12 cellular contexts compared by ENCODE assay signal in the genomic region with DNA sequence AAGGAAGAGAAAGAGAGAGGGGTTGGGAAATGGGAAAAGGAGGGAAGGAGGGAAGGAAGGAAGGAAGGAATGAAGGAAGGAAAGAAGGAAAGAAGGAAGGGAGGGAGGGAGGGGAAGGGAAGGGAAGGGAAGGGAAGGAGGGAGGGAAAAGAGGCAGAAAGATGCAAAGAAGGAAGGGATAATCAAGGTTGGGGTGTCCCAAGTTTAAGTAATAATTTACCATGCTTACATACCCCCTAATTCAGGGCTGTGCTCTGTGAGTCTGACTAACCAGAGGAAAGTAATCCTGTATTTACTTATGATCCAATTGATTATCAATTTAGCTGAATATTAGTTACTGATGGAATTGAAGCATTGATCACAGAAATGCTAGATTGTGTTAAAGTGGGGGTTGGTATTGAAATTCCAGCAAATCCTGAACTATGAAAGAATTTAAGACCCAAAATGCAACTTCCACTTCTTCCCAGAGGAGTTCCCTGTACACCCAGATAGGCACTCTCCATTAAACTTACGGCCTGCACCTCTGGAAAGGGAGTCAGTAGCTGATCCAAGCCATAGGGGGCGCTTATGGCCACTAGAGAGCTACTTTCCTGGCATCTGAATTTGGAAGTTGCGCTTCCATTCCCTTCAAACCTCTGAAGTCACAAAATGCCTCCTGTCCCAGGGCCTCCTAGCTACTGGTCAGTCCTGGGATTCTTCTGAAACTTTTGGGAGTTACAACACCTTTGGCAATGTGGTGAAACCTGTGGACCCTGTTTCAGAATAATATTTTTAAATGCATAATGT.
DNase-seq lines count a peak whose midpoint lies in the region; ATAC-seq and TF ChIP-seq lines count a peak whose summit lies in the region.
"Had no signal": no experiment of that assay in that cellular context is flagged by ENCODE, and none has a peak within 500 bp of the region (broad histone marks: within the 10 kb centered on the region; RNA-seq: fewer than 3 reads in every experiment).

No MANE protein-coding gene starts in this region.

- H3F3A ChIP-seq in DOHH2 (ENCODE audit: control insufficient read depth, insufficient read depth) = no peaks in the 10 kb centered on the region

- H3K27ac Mint-ChIP-seq in activated CD4-positive, alpha-beta memory T cell treated with anti-CD3 and anti-CD28 coated beads for 36 hours = no peak overlapping the region
- H3K27ac Mint-ChIP-seq: T-helper 1 cell treated with Interleukin-12 subunit alpha and Interleukin-12 subunit beta and Interleukin-4 antibody, amounts not matched to agents 30 μg/mL and 1 μg/mL, for 36 hours had no signal

- H3K9me3 Mint-ChIP-seq in activated CD4-positive, alpha-beta memory T cell treated with anti-CD3 and anti-CD28 coated beads for 36 hours = peaks cover 12% of the 10 kb centered on the region

- peak; percentile 19 for TF ChIP-seq CTCF in DOHH2 (IDR thresholded peaks at IDR 0.05; ENCODE audit: low read depth, low read length, poor library complexity, severe bottlenecking)
- 0 out of 2 replicates have a peak, but pooled peaks have one; percentile 14 for TF ChIP-seq CTCF in WI38 (IDR thresholded peaks at IDR 0.05; ENCODE audit: low read depth, low read length)

- H3K4me1 ChIP-seq in DOHH2 (ENCODE audit: control insufficient read depth, low read length) = no peaks in the 10 kb centered on the region
- H3K4me1 ChIP-seq: heart right ventricle, upper lobe of right lung had no signal

- H3K79me2 ChIP-seq in DOHH2 (ENCODE audit: control insufficient read depth, low read length) = no peaks in the 10 kb centered on the region

- POLR2A ChIA-PET in activated CD4-positive, alpha-beta memory T cell treated with anti-CD3 and anti-CD28 coated beads for 36 hours (lab: Charles Lee) = no interaction called here

- ATAC-seq in HG03520 (IDR thresholded peaks at IDR 0.05; ENCODE audit: unreplicated experiment) = no peak
- ATAC-seq: heart right ventricle, sciatic nerve, upper lobe of right lung had no signal

- H3K4me3 ChIP-seq in DOHH2 (ENCODE audit: low read length) (no peak overlapping the region), H7 (ENCODE audit: insufficient read depth, low read depth, low read length) (no peak overlapping the region), WI38 (ENCODE audit: low read depth, low read length) (no peak overlapping the region)
- H3K4me3 ChIP-seq: heart right ventricle, upper lobe of right lung had no signal

- no peak overlapping the region for H3K4me3 Mint-ChIP-seq in activated CD4-positive, alpha-beta memory T cell treated with anti-CD3 and anti-CD28 coated beads for 36 hours
- H3K4me3 Mint-ChIP-seq: T-helper 1 cell treated with Interleukin-12 subunit alpha and Interleukin-12 subunit beta and Interleukin-4 antibody, amounts not matched to agents 30 μg/mL and 1 μg/mL, for 36 hours had no signal

- H3K4me1 Mint-ChIP-seq in activated CD4-positive, alpha-beta memory T cell treated with anti-CD3 and anti-CD28 coated beads for 36 hours (ENCODE audit: low read depth) = no peaks in the 10 kb centered on the region

- H3K4me2 ChIP-seq in DOHH2 (ENCODE audit: low read length) = no peak overlapping the region

- DNase-seq in H7 (peak; percentile 53), islet precursor cell (peak; percentile 54), NCI-H1417 treated with DMSO at 0.1 percent for 48 hours (lab: John Stamatoyannopoulos, UW) (no peak), COR-L47 (lab: John Stamatoyannopoulos, UW) (no peak)
- no peak for DNase-seq in activated CD4-positive, alpha-beta memory T cell treated with anti-CD3 and anti-CD28 coated beads for 36 hours
- DNase-seq: heart right ventricle, upper lobe of right lung had no signal

- H3K27me3 ChIP-seq in DOHH2 (ENCODE audit: control insufficient read depth, low read length) = peaks cover 8% of the 10 kb centered on the region; the same call in 1 of the 2 replicates
- no peaks in the 10 kb centered on the region for H3K27me3 ChIP-seq in H7 (ENCODE audit: control insufficient read depth, insufficient read depth, low read length)
- H3K27me3 ChIP-seq: heart right ventricle, upper lobe of right lung had no signal

- H3K27me3 Mint-ChIP-seq in activated CD4-positive, alpha-beta memory T cell treated with anti-CD3 and anti-CD28 coated beads for 36 hours = no peaks in the 10 kb centered on the region

- H3K27ac ChIP-seq in DOHH2 (ENCODE audit: low read depth, low read length) = no peak overlapping the region
- H3K27ac ChIP-seq: heart right ventricle, upper lobe of right lung had no signal

- H3K36me3 ChIP-seq in DOHH2 (ENCODE audit: control insufficient read depth, low read length) (no peaks in the 10 kb centered on the region), H7 (replicated peaks; ENCODE audit: control insufficient read depth, insufficient read depth, low read length) (no peaks in the 10 kb centered on the region)
- H3K36me3 ChIP-seq: heart right ventricle, upper lobe of right lung had no signal

- peaks cover 33% of the 10 kb centered on the region for H3K36me3 Mint-ChIP-seq in activated CD4-positive, alpha-beta memory T cell treated with anti-CD3 and anti-CD28 coated beads for 36 hours

- no peaks in the 10 kb centered on the region for H4K20me1 ChIP-seq in DOHH2 (ENCODE audit: control insufficient read depth, insufficient read depth, low read depth, low read length)

- CTCF ChIA-PET in activated CD4-positive, alpha-beta memory T cell treated with anti-CD3 and anti-CD28 coated beads for 36 hours (lab: Charles Lee) = interaction anchor here (1.3 kb wide), 1 partner anchor 84 kb away, joined by 3 read pairs; no protein-coding TSS in a partner anchor

- H3K9me3 ChIP-seq in DOHH2 (ENCODE audit: control insufficient read depth, insufficient read depth, low read length) = no peaks in the 10 kb centered on the region
- H3K9me3 ChIP-seq: upper lobe of right lung had no signal

- intact Hi-C loops in activated CD4-positive, alpha-beta memory T cell treated with anti-CD3 and anti-CD28 coated beads for 36 hours (cut with micrococcal nuclease) = no loop called here

- H3K9me2 ChIP-seq in DOHH2 (replicated peaks; ENCODE audit: control insufficient read depth, low read length) = no peaks in the 10 kb centered on the region

Comparison
In these comparisons a context has a peak if more than half of its experiments do, and no peak if none do; other contexts are left out.
1. DNase-seq: peak in H7 (single experiment) and islet precursor cell (single experiment); none in NCI-H1417 treated with DMSO at 0.1 percent for 48 hours (single experiment), COR-L47 (single experiment) and activated CD4-positive, alpha-beta memory T cell treated with anti-CD3 and anti-CD28 coated beads for 36 hours (single experiment).